Comparison of ENCODE assay signal across 7 cellular contexts in genomic region chr17:28895794-28896447, GRCh38. TPM values are rescaled to one million over a fixed set of nuclear protein-coding genes. Genes with fewer than 3 reads are reported as not detected.
DNase-seq lines count a peak whose midpoint lies in the region; ATAC-seq and TF ChIP-seq lines count a peak whose summit lies in the region.

No MANE protein-coding gene starts in this region.

- ATAC-seq in stimulated activated memory B cell treated with anti-CD40 and anti-IgM and Interleukin-4, amounts not matched to agents 10 μg/mL and 1 μg/mL and 100 μg/mL, for 72 hours: no peak
- ATAC-seq in HG02623 (IDR thresholded peaks at IDR 0.05; ENCODE audit: unreplicated experiment): no peak

- DNase-seq in HFFc6 (no peak), AG08396 (ENCODE audit: low spot score) (no peak), NCI-H2081 treated with DMSO at 0.1 percent for 48 hours (lab: John Stamatoyannopoulos, UW) (no peak)
- DNase-seq in activated CD4-positive, alpha-beta memory T cell treated with anti-CD3 and anti-CD28 coated beads, Interleukin-2, amount 10 ng/mL, durations not matched to agents 7 days and 5 days: no peak

- no peaks in the 10 kb centered on the region for H3K9me3 Mint-ChIP-seq in HFFc6
- H3K9me3 Mint-ChIP-seq in activated CD4-positive, alpha-beta memory T cell treated with anti-CD3 and anti-CD28 coated beads, Interleukin-2, amount 10 ng/mL, durations not matched to agents 7 days and 5 days: no peaks in the 10 kb centered on the region
- H3K9me3 Mint-ChIP-seq in stimulated activated memory B cell treated with anti-CD40 and anti-IgM and Interleukin-4, amounts not matched to agents 10 μg/mL and 1 μg/mL and 100 μg/mL, for 72 hours: no peaks in the 10 kb centered on the region

- H3K36me3 Mint-ChIP-seq in HFFc6 (ENCODE audit: low read depth): peaks cover 5% of the 10 kb centered on the region; the same call in 1 of the 2 replicates
- peaks cover 51% of the 10 kb centered on the region for H3K36me3 Mint-ChIP-seq in activated CD4-positive, alpha-beta memory T cell treated with anti-CD3 and anti-CD28 coated beads, Interleukin-2, amount 10 ng/mL, durations not matched to agents 7 days and 5 days (ENCODE audit: low read depth)
- peaks cover 45% of the 10 kb centered on the region for H3K36me3 Mint-ChIP-seq in stimulated activated memory B cell treated with anti-CD40 and anti-IgM and Interleukin-4, amounts not matched to agents 10 μg/mL and 1 μg/mL and 100 μg/mL, for 72 hours

- H3K27ac Mint-ChIP-seq in HFFc6: peak overlapping the region; percentile 72
- H3K27ac Mint-ChIP-seq in activated CD4-positive, alpha-beta memory T cell treated with anti-CD3 and anti-CD28 coated beads, Interleukin-2, amount 10 ng/mL, durations not matched to agents 7 days and 5 days: peak overlapping the region; percentile 95
- peak overlapping the region; percentile 96 for H3K27ac Mint-ChIP-seq in stimulated activated memory B cell treated with anti-CD40 and anti-IgM and Interleukin-4, amounts not matched to agents 10 μg/mL and 1 μg/mL and 100 μg/mL, for 72 hours

- H3K4me3 ChIP-seq in iPS-11a (ENCODE audit: low read depth, low read length): peak overlapping the region; percentile 80

- POLR2A ChIA-PET in activated CD4-positive, alpha-beta memory T cell treated with anti-CD3 and anti-CD28 coated beads, Interleukin-2, amount 10 ng/mL, durations not matched to agents 7 days and 5 days (lab: Charles Lee): interaction anchor here (1.1 to 6.7 kb wide), 8 partner anchors 6 to 251 kb away, joined by 3 to 39 read pairs (median 6); partner anchors contain the start of genes BLTP2, DHRS13 and FAM222B

- peaks cover 29% of the 10 kb centered on the region for H3K4me1 Mint-ChIP-seq in HFFc6 (ENCODE audit: low read depth)
- peaks cover 81% of the 10 kb centered on the region for H3K4me1 Mint-ChIP-seq in activated CD4-positive, alpha-beta memory T cell treated with anti-CD3 and anti-CD28 coated beads, Interleukin-2, amount 10 ng/mL, durations not matched to agents 7 days and 5 days
- peaks cover 79% of the 10 kb centered on the region for H3K4me1 Mint-ChIP-seq in stimulated activated memory B cell treated with anti-CD40 and anti-IgM and Interleukin-4, amounts not matched to agents 10 μg/mL and 1 μg/mL and 100 μg/mL, for 72 hours

- H3K27me3 Mint-ChIP-seq in HFFc6 (ENCODE audit: insufficient read depth): peaks cover 3% of the 10 kb centered on the region
- no peaks in the 10 kb centered on the region for H3K27me3 Mint-ChIP-seq in activated CD4-positive, alpha-beta memory T cell treated with anti-CD3 and anti-CD28 coated beads, Interleukin-2, amount 10 ng/mL, durations not matched to agents 7 days and 5 days
- H3K27me3 Mint-ChIP-seq in stimulated activated memory B cell treated with anti-CD40 and anti-IgM and Interleukin-4, amounts not matched to agents 10 μg/mL and 1 μg/mL and 100 μg/mL, for 72 hours: no peaks in the 10 kb centered on the region

- H3K4me3 Mint-ChIP-seq in HFFc6: peak overlapping the region; percentile 88
- H3K4me3 Mint-ChIP-seq in activated CD4-positive, alpha-beta memory T cell treated with anti-CD3 and anti-CD28 coated beads, Interleukin-2, amount 10 ng/mL, durations not matched to agents 7 days and 5 days: peak overlapping the region; percentile 96
- H3K4me3 Mint-ChIP-seq in stimulated activated memory B cell treated with anti-CD40 and anti-IgM and Interleukin-4, amounts not matched to agents 10 μg/mL and 1 μg/mL and 100 μg/mL, for 72 hours: peak overlapping the region; percentile 91

- TF ChIP-seq CTCF in HFFc6 (IDR thresholded peaks at IDR 0.05): no peak

- CTCF ChIA-PET in activated CD4-positive, alpha-beta memory T cell treated with anti-CD3 and anti-CD28 coated beads, Interleukin-2, amount 10 ng/mL, durations not matched to agents 7 days and 5 days (lab: Charles Lee): interaction anchor here (0.7 to 6.9 kb wide), 9 partner anchors 7 to 185 kb away, joined by 3 to 46 read pairs (median 4); partner anchors contain the start of genes DHRS13, NEK8, PROCA1 and TLCD1

RNA-seq across cellular contexts. Expression of gene FLOT2, which starts 1.6 kb away (rescaled TPM):
- total RNA-seq in HFFc6 (2021; fragmentation: NEBNext Ultra II Directional; extraction: Animal tissue kit (Norgen Biotek cat#: 25700)): 10 to 100 TPM; 46.7 to 85.7 (median 77.9) TPM
- total RNA-seq in activated CD4-positive, alpha-beta memory T cell treated with anti-CD3 and anti-CD28 coated beads, Interleukin-2, amount 10 ng/mL, durations not matched to agents 7 days and 5 days: 100 to 1,000 TPM; 193 to 200 TPM

RNA-seq across cellular contexts. Expression of gene DHRS13, which starts 7.0 kb away (rescaled TPM):
- 1 to 10 TPM; 1.5 to 3.0 (median 2.2) TPM for total RNA-seq in HFFc6 (2021; fragmentation: NEBNext Ultra II Directional; extraction: Animal tissue kit (Norgen Biotek cat#: 25700))
- total RNA-seq in activated CD4-positive, alpha-beta memory T cell treated with anti-CD3 and anti-CD28 coated beads, Interleukin-2, amount 10 ng/mL, durations not matched to agents 7 days and 5 days: 10 to 100 TPM; 25.2 to 25.7 TPM

RNA-seq across cellular contexts. Expression of gene ERAL1, which starts 41.1 kb away (rescaled TPM):
- 10 to 100 TPM; 43.3 to 55.1 (median 46.1) TPM for total RNA-seq in HFFc6 (2021; fragmentation: NEBNext Ultra II Directional; extraction: Animal tissue kit (Norgen Biotek cat#: 25700))
- 10 to 100 TPM; 34.6 to 35.2 TPM for total RNA-seq in activated CD4-positive, alpha-beta memory T cell treated with anti-CD3 and anti-CD28 coated beads, Interleukin-2, amount 10 ng/mL, durations not matched to agents 7 days and 5 days

RNA-seq across cellular contexts. Expression of gene FAM222B, which starts 53.3 kb away (rescaled TPM):
- 10 to 100 TPM; 14.5 to 17.2 (median 16.6) TPM for total RNA-seq in HFFc6 (2021; fragmentation: NEBNext Ultra II Directional; extraction: Animal tissue kit (Norgen Biotek cat#: 25700))
- total RNA-seq in activated CD4-positive, alpha-beta memory T cell treated with anti-CD3 and anti-CD28 coated beads, Interleukin-2, amount 10 ng/mL, durations not matched to agents 7 days and 5 days: 10 to 100 TPM; 15.5 to 17.1 TPM

RNA-seq across cellular contexts. Expression of gene PHF12, which starts 55.4 kb away (rescaled TPM):
- total RNA-seq in HFFc6 (2021; fragmentation: NEBNext Ultra II Directional; extraction: Animal tissue kit (Norgen Biotek cat#: 25700)): 10 to 100 TPM; 26.4 to 33.6 (median 29.8) TPM
- 10 to 100 TPM; 75.6 to 78.8 TPM for total RNA-seq in activated CD4-positive, alpha-beta memory T cell treated with anti-CD3 and anti-CD28 coated beads, Interleukin-2, amount 10 ng/mL, durations not matched to agents 7 days and 5 days

Comparison
In these comparisons a context has a peak if more than half of its experiments do, and no peak if none do; other contexts are left out.
1. RNA of gene DHRS13, which starts 7.0 kb away (total RNA-seq): 25.2 to 25.7 TPM in activated CD4-positive, alpha-beta memory T cell treated with anti-CD3 and anti-CD28 coated beads, Interleukin-2, amount 10 ng/mL, durations not matched to agents 7 days and 5 days; 1.5 to 3.0 TPM in HFFc6; every median in the first group is over 4 times any median in the second.
2. Peak in every context shown above with its lines, with median percentiles within 50 percentile points of each other: H3K27ac Mint-ChIP-seq and H3K4me3 Mint-ChIP-seq.